17 cellular contexts compared by ENCODE assay signal in genomic region chrX:12469296-12469695, GRCh38.
"Had no signal": no experiment of that assay in that cellular context is flagged by ENCODE, and none has a peak within 500 bp of the region (broad histone marks: within the 10 kb centered on the region; RNA-seq: fewer than 3 reads in every experiment).

No MANE protein-coding gene starts in this region.

- DNase-seq: activated B cell treated with CpG ODN at 0.5 μM for 24 hours; activated CD4-positive, alpha-beta T cell treated with anti-CD3 and anti-CD28 coated beads for 48 hours; activated naive CD8-positive, alpha-beta T cell treated with anti-CD3 and anti-CD28 coated beads for 36 hours; dermis blood vessel endothelial cell; glutamatergic neuron; mesendoderm; nucleus accumbens; posterior cingulate gyrus; stimulated activated CD4-positive, alpha-beta T cell treated with anti-CD3 and anti-CD28 coated beads, Interleukin-4, amount 100 ng/mL, for 24 hours; stimulated activated naive CD4-positive, alpha-beta T cell treated with Interleukin-2 at 50 U/mL for 16 hours; substantia nigra; T-helper 2 cell had no signal

- H3K36me3 Mint-ChIP-seq: activated naive CD8-positive, alpha-beta T cell treated with anti-CD3 and anti-CD28 coated beads for 36 hours had no signal

- H3K4me3 ChIP-seq: right atrium auricular region, skin epidermis, tibial nerve, vagina had no signal

- H3K4me1 Mint-ChIP-seq: activated B cell treated with CpG ODN at 0.5 μM for 24 hours; activated naive CD8-positive, alpha-beta T cell treated with anti-CD3 and anti-CD28 coated beads for 36 hours; nephron had no signal

- H3K27ac Mint-ChIP-seq: activated B cell treated with CpG ODN at 0.5 μM for 24 hours; activated naive CD8-positive, alpha-beta T cell treated with anti-CD3 and anti-CD28 coated beads for 36 hours; nephron had no signal

- H3K9me3 Mint-ChIP-seq: activated B cell treated with CpG ODN at 0.5 μM for 24 hours had no signal

- H3K4me3 Mint-ChIP-seq: activated B cell treated with CpG ODN at 0.5 μM for 24 hours; activated naive CD8-positive, alpha-beta T cell treated with anti-CD3 and anti-CD28 coated beads for 36 hours; nephron had no signal
